In the genomic region with DNA sequence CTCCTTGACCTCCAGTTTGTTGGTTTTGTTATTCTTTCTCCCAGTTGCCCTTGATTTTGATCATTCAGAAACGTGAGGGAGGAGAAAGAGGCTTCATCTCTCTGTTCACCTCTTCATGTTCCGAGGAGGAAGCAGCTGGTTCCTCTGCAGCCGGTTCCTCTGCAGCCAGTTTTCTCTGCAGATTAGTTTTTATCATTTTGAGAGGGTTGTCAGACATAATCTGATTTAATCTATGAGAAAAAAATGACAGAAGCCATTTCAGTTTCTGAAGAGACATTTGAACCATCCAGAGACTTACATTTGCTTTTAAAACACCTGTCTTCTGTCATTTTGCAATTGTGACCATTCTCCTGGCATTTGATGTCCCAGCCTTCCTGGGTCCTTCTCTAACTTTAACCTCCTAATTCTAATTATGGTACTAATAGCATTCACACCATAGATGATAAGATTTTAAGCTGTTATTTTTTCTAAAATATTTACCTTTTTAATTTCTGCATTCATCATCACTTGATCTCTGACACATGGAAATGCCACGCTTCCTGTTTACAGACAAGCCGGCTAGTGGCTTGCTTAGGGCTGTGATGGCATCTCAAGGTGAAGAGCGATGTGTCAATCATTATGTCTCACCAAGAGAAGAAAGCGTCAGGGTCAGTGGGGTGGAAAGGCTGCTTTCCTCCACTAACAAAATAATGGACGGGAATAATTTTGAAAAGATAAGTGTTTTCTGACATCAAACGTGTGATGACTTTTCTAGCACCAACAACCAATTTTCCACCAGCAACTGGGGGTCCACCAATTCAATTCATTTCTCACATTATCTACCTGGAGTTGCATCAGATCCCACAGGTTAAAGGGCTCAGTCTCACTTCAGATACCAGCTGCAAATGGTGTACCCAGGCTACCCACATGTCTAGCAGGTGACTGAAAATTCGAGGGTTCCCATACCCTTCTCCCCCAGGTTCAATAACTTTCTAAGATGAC, we compare ENCODE assay signal across 19 cellular contexts.
"Had no signal": no experiment of that assay in that cellular context is flagged by ENCODE, and none has a peak within 500 bp of the region (broad histone marks: within the 10 kb centered on the region; RNA-seq: fewer than 3 reads in every experiment).

No MANE protein-coding gene starts in this region.

- DNase-seq: activated CD4-positive, alpha-beta memory T cell treated with anti-CD3 and anti-CD28 coated beads, Interleukin-2, amount 10 ng/mL, durations not matched to agents 7 days and 5 days; activated gamma-delta T cell treated with Interleukin-2 at 50 U/mL for 16 hours; cortex of kidney; erythroblast; lower lobe of right lung; mucosa of descending colon; occipital lobe; small intestine; stimulated activated CD4-positive, alpha-beta T cell treated with anti-CD3 and anti-CD28 coated beads, Interleukin-2, amount 100 ng/mL, for 24 hours; stimulated activated naive B cell treated with anti-CD40 and anti-IgM and Interleukin-4, amounts not matched to agents 10 μg/mL and 1 μg/mL and 100 μg/mL, for 72 hours; T1000 had no signal

- H3K36me3 Mint-ChIP-seq: activated naive CD4-positive, alpha-beta T cell treated with anti-CD3 and anti-CD28 coated beads, Interleukin-2, amount 50 U/mL, for 24 hours; stimulated activated naive B cell treated with anti-CD40 and anti-IgM and Interleukin-4, amounts not matched to agents 10 μg/mL and 1 μg/mL and 100 μg/mL, for 72 hours had no signal

- ATAC-seq: activated CD4-positive, CD25-positive, alpha-beta regulatory T cell treated with anti-CD3 and anti-CD28 coated beads, Interleukin-2, amount 50 U/mL, for 24 hours; foreskin keratinocyte; left lobe of liver; lower lobe of right lung; sciatic nerve; stimulated activated naive B cell treated with anti-CD40 and anti-IgM and Interleukin-4, amounts not matched to agents 10 μg/mL and 1 μg/mL and 100 μg/mL, for 72 hours had no signal

- H3K9me3 Mint-ChIP-seq: activated CD4-positive, alpha-beta memory T cell treated with anti-CD3 and anti-CD28 coated beads, Interleukin-2, amount 10 ng/mL, durations not matched to agents 7 days and 5 days; activated naive CD4-positive, alpha-beta T cell treated with anti-CD3 and anti-CD28 coated beads, Interleukin-2, amount 50 U/mL, for 24 hours; neural crest cell; T-helper 1 cell treated with Interleukin-12 subunit alpha and Interleukin-12 subunit beta and Interleukin-4 antibody, amounts not matched to agents 30 μg/mL and 1 μg/mL, for 36 hours; type B pancreatic cell had no signal

- H3K27ac Mint-ChIP-seq: activated CD4-positive, alpha-beta memory T cell treated with anti-CD3 and anti-CD28 coated beads, Interleukin-2, amount 10 ng/mL, durations not matched to agents 7 days and 5 days; activated naive CD4-positive, alpha-beta T cell treated with anti-CD3 and anti-CD28 coated beads, Interleukin-2, amount 50 U/mL, for 24 hours; stimulated activated naive B cell treated with anti-CD40 and anti-IgM and Interleukin-4, amounts not matched to agents 10 μg/mL and 1 μg/mL and 100 μg/mL, for 72 hours; T-helper 1 cell treated with Interleukin-12 subunit alpha and Interleukin-12 subunit beta and Interleukin-4 antibody, amounts not matched to agents 30 μg/mL and 1 μg/mL, for 36 hours; type B pancreatic cell had no signal

- H3K4me3 Mint-ChIP-seq: activated CD4-positive, alpha-beta memory T cell treated with anti-CD3 and anti-CD28 coated beads, Interleukin-2, amount 10 ng/mL, durations not matched to agents 7 days and 5 days; activated naive CD4-positive, alpha-beta T cell treated with anti-CD3 and anti-CD28 coated beads, Interleukin-2, amount 50 U/mL, for 24 hours; neural crest cell; stimulated activated naive B cell treated with anti-CD40 and anti-IgM and Interleukin-4, amounts not matched to agents 10 μg/mL and 1 μg/mL and 100 μg/mL, for 72 hours; T-helper 1 cell treated with Interleukin-12 subunit alpha and Interleukin-12 subunit beta and Interleukin-4 antibody, amounts not matched to agents 30 μg/mL and 1 μg/mL, for 36 hours; type B pancreatic cell had no signal

- H3K27me3 Mint-ChIP-seq: type B pancreatic cell had no signal

- H3K4me1 Mint-ChIP-seq: activated naive CD4-positive, alpha-beta T cell treated with anti-CD3 and anti-CD28 coated beads, Interleukin-2, amount 50 U/mL, for 24 hours; neural crest cell; stimulated activated naive B cell treated with anti-CD40 and anti-IgM and Interleukin-4, amounts not matched to agents 10 μg/mL and 1 μg/mL and 100 μg/mL, for 72 hours had no signal
